Comparison of ENCODE assay signal across 31 cellular contexts in the genomic region with DNA sequence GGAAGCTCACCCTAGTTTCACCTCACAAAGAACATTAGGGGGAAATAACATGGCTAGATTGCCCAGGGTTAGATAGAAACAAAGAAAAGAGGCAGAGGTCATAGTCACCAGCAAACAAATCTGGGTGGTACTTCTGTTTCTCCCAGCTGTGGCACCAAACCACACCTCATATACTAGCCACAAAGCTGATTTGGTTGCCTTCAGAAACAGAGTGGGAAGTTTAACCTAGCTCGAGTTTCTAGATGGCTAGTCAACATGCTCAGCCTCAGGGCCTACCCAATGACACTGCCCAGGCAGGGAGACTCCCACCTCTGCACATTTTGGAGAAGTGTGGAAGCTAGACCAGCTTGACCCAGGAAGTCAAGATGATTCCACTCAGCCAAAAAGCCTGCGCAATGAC.
"Had no signal": no experiment of that assay in that cellular context is flagged by ENCODE, and none has a peak within 500 bp of the region (broad histone marks: within the 10 kb centered on the region; RNA-seq: fewer than 3 reads in every experiment).

No MANE protein-coding gene starts in this region.

- H3K27me3 Mint-ChIP-seq: naive thymus-derived CD4-positive, alpha-beta T cell; natural killer cell treated with Interleukin-12 subunit alpha and Interleukin-12 subunit beta and Interleukin-15 and Interleukin-18, amount 100 ng/mL, for 72 hours; progenitor cell of endocrine pancreas; stimulated activated naive B cell treated with anti-CD40 and anti-IgM and Interleukin-4, amounts not matched to agents 10 μg/mL and 1 μg/mL and 100 μg/mL, for 72 hours; stimulated activated naive CD8-positive, alpha-beta T cell treated with anti-CD3 and anti-CD28 coated beads, Interleukin-15, Interleukin-2, amounts not matched to agents 100 ng/mL and 50 ng/mL, for 24 hours; type B pancreatic cell had no signal

- H3K36me3 Mint-ChIP-seq: stimulated activated effector memory CD8-positive, alpha-beta T cell treated with anti-CD3 and anti-CD28 coated beads, Interleukin-12 subunit alpha, Interleukin-12 subunit beta, amount 100 ng/mL, for 72 hours; stimulated activated naive B cell treated with anti-CD40 and anti-IgM and Interleukin-4, amounts not matched to agents 10 μg/mL and 1 μg/mL and 100 μg/mL, for 72 hours; type B pancreatic cell had no signal

- FAIRE-seq: small intestine had no signal

- H3K4me1 Mint-ChIP-seq: naive thymus-derived CD4-positive, alpha-beta T cell; neural crest cell; stimulated activated effector memory CD8-positive, alpha-beta T cell treated with anti-CD3 and anti-CD28 coated beads, Interleukin-12 subunit alpha, Interleukin-12 subunit beta, amount 100 ng/mL, for 72 hours; stimulated activated naive B cell treated with anti-CD40 and anti-IgM and Interleukin-4, amounts not matched to agents 10 μg/mL and 1 μg/mL and 100 μg/mL, for 72 hours had no signal

- DNase-seq: naive thymus-derived CD4-positive, alpha-beta T cell; nephron progenitor cell; nucleus accumbens; ovary; posterior cingulate gyrus; psoas muscle; right cardiac atrium; right lobe of liver; sigmoid colon; small intestine; stimulated activated CD4-positive, alpha-beta T cell treated with anti-CD3 and anti-CD28 coated beads, Interleukin-15, amount 100 ng/mL, for 24 hours; stimulated activated CD4-positive, alpha-beta T cell treated with anti-CD3 and anti-CD28 coated beads, Interleukin-2, amount 100 ng/mL, for 24 hours; stimulated activated CD4-positive, alpha-beta T cell treated with anti-CD3 and anti-CD28 coated beads, Interleukin-2, amount 100 ng/mL, for 48 hours; stimulated activated CD4-positive, alpha-beta T cell treated with anti-CD3 and anti-CD28 coated beads, Interleukin-4, amount 100 ng/mL, for 24 hours; stimulated activated naive B cell treated with anti-CD40 and anti-IgM and Interleukin-4, amounts not matched to agents 10 μg/mL and 1 μg/mL and 100 μg/mL, for 72 hours; stimulated activated naive CD4-positive, alpha-beta T cell treated with Interleukin-2 at 50 U/mL for 16 hours; substantia nigra; testis; tibial artery; transverse colon; upper lobe of right lung; uterus had no signal

- H3K27ac ChIP-seq: neutrophil, ovary, parathyroid adenoma, psoas muscle, right lobe of liver, sigmoid colon, suprapubic skin, testis, tibial artery, transverse colon, upper lobe of right lung, uterus had no signal

- H3K4me3 ChIP-seq: ovary, psoas muscle, right lobe of liver, sigmoid colon, suprapubic skin, testis, tibial artery, transverse colon, upper lobe of right lung, uterus had no signal

- H2AFZ ChIP-seq: parathyroid adenoma had no signal

- H3K9me3 ChIP-seq: neutrophil, right lobe of liver, suprapubic skin, testis, upper lobe of right lung, uterus had no signal

- H3K27me3 ChIP-seq: neutrophil, ovary, right lobe of liver, sigmoid colon, suprapubic skin, testis, tibial artery, transverse colon, upper lobe of right lung, uterus had no signal

- H3K36me3 ChIP-seq: neutrophil, ovary, right lobe of liver, sigmoid colon, suprapubic skin, tibial artery, transverse colon, upper lobe of right lung, uterus had no signal

- H3K4me1 ChIP-seq: parathyroid adenoma, psoas muscle, right lobe of liver, sigmoid colon, suprapubic skin, testis, tibial artery, transverse colon, upper lobe of right lung, uterus had no signal

- H3K4me3 Mint-ChIP-seq: naive thymus-derived CD4-positive, alpha-beta T cell; natural killer cell treated with Interleukin-12 subunit alpha and Interleukin-12 subunit beta and Interleukin-15 and Interleukin-18, amount 100 ng/mL, for 72 hours; nephron progenitor cell; neural crest cell; stimulated activated effector memory CD8-positive, alpha-beta T cell treated with anti-CD3 and anti-CD28 coated beads, Interleukin-12 subunit alpha, Interleukin-12 subunit beta, amount 100 ng/mL, for 72 hours; stimulated activated naive B cell treated with anti-CD40 and anti-IgM and Interleukin-4, amounts not matched to agents 10 μg/mL and 1 μg/mL and 100 μg/mL, for 72 hours; stimulated activated naive CD8-positive, alpha-beta T cell treated with anti-CD3 and anti-CD28 coated beads, Interleukin-15, Interleukin-2, amounts not matched to agents 100 ng/mL and 50 ng/mL, for 24 hours; type B pancreatic cell had no signal

- H3K9ac ChIP-seq: parathyroid adenoma had no signal

- ATAC-seq: naive thymus-derived CD4-positive, alpha-beta T cell; natural killer cell treated with Interleukin-12 subunit alpha and Interleukin-12 subunit beta and Interleukin-15 and Interleukin-18, amount 100 ng/mL, for 72 hours; psoas muscle; right cardiac atrium; right lobe of liver; stimulated activated effector memory CD8-positive, alpha-beta T cell treated with anti-CD3 and anti-CD28 coated beads, Interleukin-12 subunit alpha, Interleukin-12 subunit beta, amount 100 ng/mL, for 72 hours; stimulated activated naive B cell treated with anti-CD40 and anti-IgM and Interleukin-4, amounts not matched to agents 10 μg/mL and 1 μg/mL and 100 μg/mL, for 72 hours; upper lobe of right lung had no signal

- H3K27ac Mint-ChIP-seq: natural killer cell treated with Interleukin-12 subunit alpha and Interleukin-12 subunit beta and Interleukin-15 and Interleukin-18, amount 100 ng/mL, for 72 hours; nephron progenitor cell; progenitor cell of endocrine pancreas; stimulated activated effector memory CD8-positive, alpha-beta T cell treated with anti-CD3 and anti-CD28 coated beads, Interleukin-12 subunit alpha, Interleukin-12 subunit beta, amount 100 ng/mL, for 72 hours; stimulated activated naive B cell treated with anti-CD40 and anti-IgM and Interleukin-4, amounts not matched to agents 10 μg/mL and 1 μg/mL and 100 μg/mL, for 72 hours; stimulated activated naive CD8-positive, alpha-beta T cell treated with anti-CD3 and anti-CD28 coated beads, Interleukin-15, Interleukin-2, amounts not matched to agents 100 ng/mL and 50 ng/mL, for 24 hours; type B pancreatic cell had no signal
